Comparison of ENCODE assay signal across 1 cellular context in genomic region chr16:19135896-19136438, GRCh38.
A peak's percentile ranks its signal among the peaks of the same experiment; 100 is the strongest.
TF ChIP-seq lines count a peak whose summit lies in the region.

No MANE protein-coding gene starts in this region.

TF ChIP-seq in K562, 482 proteins besides CTCF, POLR2A, EP300 and RAD21 (continued from another document and continues in another):
- no peak for TF ChIP-seq ATF1 (CRISPR knock-in tag; IDR thresholded peaks at IDR 0.05)
- TF ChIP-seq ATF1 (tag; IDR thresholded peaks at IDR 0.05), result no peak
- TF ChIP-seq DACH1 (IDR thresholded peaks at IDR 0.05; ENCODE audit: partially characterized antibody), result no peak
- no peak for TF ChIP-seq ZNF561 (CRISPR knock-in tag; conservative IDR thresholded peaks at IDR 0.05)
- no peak for TF ChIP-seq ZBTB49 (CRISPR knock-in tag; IDR thresholded peaks at IDR 0.05; ENCODE audit: borderline replicate concordance)
- TF ChIP-seq SMARCE1 (IDR thresholded peaks at IDR 0.05), result 0 out of 2 replicates have a peak, but pooled peaks have one; percentile 18
- TF ChIP-seq MCM7 (IDR thresholded peaks at IDR 0.05), result no peak
- no peak for TF ChIP-seq BHLHE40 (IDR thresholded peaks at IDR 0.05; ENCODE audit: low read length)
- no peak for TF ChIP-seq HNRNPH1 (optimal IDR thresholded peaks at IDR 0.05; ENCODE audit: low read depth, low read length)
- TF ChIP-seq ZNF583 (CRISPR knock-in tag; IDR thresholded peaks at IDR 0.05), result no peak
- TF ChIP-seq ZNF347 (CRISPR knock-in tag; IDR thresholded peaks at IDR 0.05; ENCODE audit: low read depth), result no peak
- TF ChIP-seq GTF3C2 (IDR thresholded peaks at IDR 0.05; ENCODE audit: borderline replicate concordance, extremely low read depth, insufficient read length), result no peak
- no peak for TF ChIP-seq ZNF324 (CRISPR knock-in tag; IDR thresholded peaks at IDR 0.05)
- TF ChIP-seq NONO (IDR thresholded peaks at IDR 0.05; ENCODE audit: low read depth in 2 of 2, low read length in 1 of 2), result no peak
- no peak for TF ChIP-seq NFE2 (IDR thresholded peaks at IDR 0.05; ENCODE audit: low read depth)
- TF ChIP-seq MXD1 (CRISPR knock-in tag; IDR thresholded peaks at IDR 0.05; ENCODE audit: borderline replicate concordance, poor library complexity, severe bottlenecking), result no peak
- no peak for TF ChIP-seq SFPQ (IDR thresholded peaks at IDR 0.05; ENCODE audit: low read depth, low read length)
- TF ChIP-seq SAFB (IDR thresholded peaks at IDR 0.05; ENCODE audit: borderline replicate concordance, low read depth, low read length), result no peak
- TF ChIP-seq MEF2A (IDR thresholded peaks at IDR 0.05; ENCODE audit: control insufficient read depth, low read depth, low read length), result no peak
- TF ChIP-seq DNMT1 (IDR thresholded peaks at IDR 0.05), result no peak
- no peak for TF ChIP-seq MCM5 (IDR thresholded peaks at IDR 0.05; ENCODE audit: low read depth)
- no peak for TF ChIP-seq ZNF444 (CRISPR knock-in tag; IDR thresholded peaks at IDR 0.05)
- no peak for TF ChIP-seq ZNF717 (CRISPR knock-in tag; IDR thresholded peaks at IDR 0.05)
- TF ChIP-seq ZEB2 (IDR thresholded peaks at IDR 0.05), result peak; percentile 55
- no peak for TF ChIP-seq NEUROD1 (IDR thresholded peaks at IDR 0.05; ENCODE audit: borderline replicate concordance, low read depth, low read length, partially characterized antibody)
- peak; percentile 38; the same call in 1 of the 2 replicates for TF ChIP-seq TAL1 (IDR thresholded peaks at IDR 0.05)
- no peak for TF ChIP-seq TRIM28 (IDR thresholded peaks at IDR 0.05)
- no peak for TF ChIP-seq BCLAF1 (IDR thresholded peaks at IDR 0.05; ENCODE audit: borderline replicate concordance in 1 of 2, control insufficient read depth in 1 of 2, low read depth in 2 of 2, low read length in 1 of 2)
- TF ChIP-seq DDX20 (tag; IDR thresholded peaks at IDR 0.05; ENCODE audit: low read depth), result no peak
- no peak for TF ChIP-seq NBN (IDR thresholded peaks at IDR 0.05; ENCODE audit: low read depth)
- TF ChIP-seq ZBTB43 (CRISPR knock-in tag; IDR thresholded peaks at IDR 0.05), result no peak
- TF ChIP-seq ZNF398 (CRISPR knock-in tag; IDR thresholded peaks at IDR 0.05), result no peak
- TF ChIP-seq THAP7 (CRISPR knock-in tag; IDR thresholded peaks at IDR 0.05), result no peak
- no peak for TF ChIP-seq MIER1 (IDR thresholded peaks at IDR 0.05; ENCODE audit: low read depth)
- TF ChIP-seq FOXA3 (CRISPR knock-in tag; conservative IDR thresholded peaks at IDR 0.05 in 1 of 2, IDR thresholded peaks at IDR 0.05 in 1 of 2), result peak in 1 of 2 experiments; percentile 44; a peak in 1 of 4 replicates
- no peak for TF ChIP-seq ZNF311 (CRISPR knock-in tag; IDR thresholded peaks at IDR 0.05)
- peak; percentile 64 for TF ChIP-seq EGR1 (conservative IDR thresholded peaks at IDR 0.05)
- no peak for TF ChIP-seq FOXK1 (CRISPR knock-in tag; IDR thresholded peaks at IDR 0.05; ENCODE audit: borderline replicate concordance)
- no peak for TF ChIP-seq ZNF184 (CRISPR knock-in tag; IDR thresholded peaks at IDR 0.05)
- TF ChIP-seq CBFA2T2 (conservative IDR thresholded peaks at IDR 0.05), result peak; percentile 55
- peak; percentile 66 for TF ChIP-seq TCF3 (CRISPR knock-in tag; IDR thresholded peaks at IDR 0.05)
- TF ChIP-seq ARID1B (IDR thresholded peaks at IDR 0.05), result peak; percentile 72
- no peak for TF ChIP-seq USF2 (CRISPR knock-in tag; IDR thresholded peaks at IDR 0.05)
- no peak for TF ChIP-seq ZNF143 (CRISPR knock-in tag; IDR thresholded peaks at IDR 0.05)
- no peak for TF ChIP-seq NFYB (IDR thresholded peaks at IDR 0.05; ENCODE audit: extremely low read depth, insufficient read length)
- TF ChIP-seq PCBP2 (IDR thresholded peaks at IDR 0.05; ENCODE audit: low read depth, low read length, poor library complexity, severe bottlenecking), result no peak
- 0 out of 2 replicates have a peak, but pooled peaks have one; percentile 9 for TF ChIP-seq CBX5 (IDR thresholded peaks at IDR 0.05; ENCODE audit: borderline replicate concordance, low read depth)
- no peak for TF ChIP-seq NR2F6 (CRISPR knock-in tag; IDR thresholded peaks at IDR 0.05)
- no peak for TF ChIP-seq SAFB2 (IDR thresholded peaks at IDR 0.05; ENCODE audit: borderline replicate concordance, low read depth, low read length, severe bottlenecking)
- TF ChIP-seq ARID3B (CRISPR knock-in tag; IDR thresholded peaks at IDR 0.05; ENCODE audit: borderline replicate concordance), result no peak
- TF ChIP-seq FOXJ3 (CRISPR knock-in tag; IDR thresholded peaks at IDR 0.05), result no peak
